12 cellular contexts compared by ENCODE assay signal in the genomic region with DNA sequence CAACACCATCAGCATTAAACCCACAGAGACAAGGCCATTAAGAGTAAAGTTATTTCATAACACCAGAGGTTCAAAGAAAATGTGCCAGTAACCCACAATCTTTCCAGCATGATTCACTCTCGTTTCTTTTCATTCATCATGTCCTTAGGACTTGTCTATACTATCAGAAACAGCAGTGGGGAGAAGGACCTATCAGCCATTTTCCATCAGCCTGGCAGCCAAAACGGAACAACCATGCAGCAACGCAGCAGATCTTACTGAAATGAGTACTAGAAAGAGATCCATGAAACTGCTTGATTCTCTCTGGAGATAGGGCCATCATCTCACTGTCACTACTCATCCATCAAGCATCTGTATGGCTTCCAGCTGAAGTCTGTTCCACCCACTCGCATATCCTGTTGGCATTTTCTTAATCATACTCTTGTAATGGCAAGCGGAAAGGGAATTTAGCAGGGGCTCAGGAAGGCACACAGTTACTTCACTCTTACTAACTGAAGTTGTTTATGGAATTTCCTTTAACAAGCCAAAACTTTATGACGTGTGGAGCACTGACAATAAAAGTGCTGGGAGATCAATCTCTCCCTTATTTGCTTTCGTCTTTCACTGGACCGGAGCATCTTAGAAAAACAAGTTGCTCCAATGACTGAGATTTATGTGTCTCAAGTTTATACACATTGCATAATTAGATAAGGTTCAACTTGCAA.
DNase-seq lines count a peak whose midpoint lies in the region; ATAC-seq and TF ChIP-seq lines count a peak whose summit lies in the region.
"Had no signal": no experiment of that assay in that cellular context is flagged by ENCODE, and none has a peak within 500 bp of the region (broad histone marks: within the 10 kb centered on the region; RNA-seq: fewer than 3 reads in every experiment).

No MANE protein-coding gene starts in this region.

- ATAC-seq in HG02885 (IDR thresholded peaks at IDR 0.05; ENCODE audit: poor library complexity, unreplicated experiment) (no peak), HG03342 (IDR thresholded peaks at IDR 0.05; ENCODE audit: unreplicated experiment) (no peak)
- ATAC-seq: gastroesophageal sphincter, mucosa of descending colon had no signal

- no peak overlapping the region for H3K4me3 ChIP-seq in fibroblast of villous mesenchyme (ENCODE audit: low read depth, low read length)
- H3K4me3 ChIP-seq: BLaER1, gastroesophageal sphincter, mucosa of descending colon had no signal

- peak; percentile 65 for DNase-seq in activated effector memory CD4-positive, alpha-beta T cell treated with anti-CD3 and anti-CD28 coated beads, Interleukin-2, amount 50 U/mL, for 16 hours
- no peak for DNase-seq in activated effector memory CD4-positive, alpha-beta T cell treated with Interleukin-2 at 50 U/mL for 16 hours
- DNase-seq in SW480 (ENCODE audit: low spot score), result peak; percentile 69
- DNase-seq in fibroblast of villous mesenchyme (ENCODE audit: low read depth), result peak; percentile 31
- peak; percentile 8 to 25 for DNase-seq in stimulated activated CD4-positive, alpha-beta T cell treated with anti-CD3 and anti-CD28 coated beads, Interleukin-4, amount 100 ng/mL, for 48 hours (ENCODE audit: low read depth in 2 of 2)
- DNase-seq in islet precursor cell, result no peak
- DNase-seq: MM.1S, mucosa of descending colon had no signal

- no peak for TF ChIP-seq CTCF in fibroblast of villous mesenchyme (IDR thresholded peaks at IDR 0.05; ENCODE audit: insufficient read depth, low read depth, low read length)

Comparison
In these comparisons a context has a peak if more than half of its experiments do, and no peak if none do; other contexts are left out.
1. DNase-seq: peak in activated effector memory CD4-positive, alpha-beta T cell treated with anti-CD3 and anti-CD28 coated beads, Interleukin-2, amount 50 U/mL, for 16 hours (single experiment), SW480 (single experiment), fibroblast of villous mesenchyme (single experiment) and stimulated activated CD4-positive, alpha-beta T cell treated with anti-CD3 and anti-CD28 coated beads, Interleukin-4, amount 100 ng/mL, for 48 hours (2 of 2); none in activated effector memory CD4-positive, alpha-beta T cell treated with Interleukin-2 at 50 U/mL for 16 hours (single experiment) and islet precursor cell (single experiment).